ENCODE assay signal across 8 cellular contexts in genomic region chr3:45464336-45464809, GRCh38.
DNase-seq lines count a peak whose midpoint lies in the region; ATAC-seq and TF ChIP-seq lines count a peak whose summit lies in the region.
"Had no signal": no experiment of that assay in that cellular context is flagged by ENCODE, and none has a peak within 500 bp of the region (broad histone marks: within the 10 kb centered on the region; RNA-seq: fewer than 3 reads in every experiment).

No MANE protein-coding gene starts in this region.

- H3K4me1 ChIP-seq in HUES64 (ENCODE audit: insufficient read depth, low read length) (peaks cover 42% of the 10 kb centered on the region), OCI-LY1 (ENCODE audit: insufficient read depth, low read length, severe bottlenecking) (peaks cover 34% of the 10 kb centered on the region), smooth muscle cell (ENCODE audit: low read depth) (peaks cover 18% of the 10 kb centered on the region)
- H3K4me1 ChIP-seq: tibial artery had no signal

- no peak for TF ChIP-seq RAD21 in neural cell (conservative IDR thresholded peaks at IDR 0.05)

- H4K20me1 ChIP-seq in OCI-LY1 (ENCODE audit: insufficient read depth, low read length) = no peaks in the 10 kb centered on the region
- no peaks in the 10 kb centered on the region for H4K20me1 ChIP-seq in neural cell (ENCODE audit: insufficient read depth)
- peaks cover 32% of the 10 kb centered on the region for H4K20me1 ChIP-seq in smooth muscle cell (ENCODE audit: low read depth)

- no peak overlapping the region for H3K9ac ChIP-seq in HUES64 (ENCODE audit: low read depth, low read length)
- H3K9ac ChIP-seq in OCI-LY1 (ENCODE audit: low read length) = peak overlapping the region; percentile 32; the same call in 1 of the 2 replicates
- peak overlapping the region; percentile 9 for H3K9ac ChIP-seq in neural cell (ENCODE audit: low read length)
- no peak overlapping the region for H3K9ac ChIP-seq in smooth muscle cell (ENCODE audit: low read depth)

- H3K9me3 Mint-ChIP-seq in dendritic cell treated with granulocyte-macrophage colony-stimulating factor and Interleukin-4, amounts not matched to agents 40 ng/mL and 50 ng/mL, for 4 days = no peaks in the 10 kb centered on the region

- 29% methylated on average over 6 of the region's 6 CpGs for WGBS in HUES64
- WGBS in smooth muscle cell (ENCODE audit: low lambda C conversion rate) = 50% methylated on average over 6 of the region's 6 CpGs

- TF ChIP-seq CTCF in OCI-LY1 (IDR thresholded peaks at IDR 0.05; ENCODE audit: low read length) (no peak), neural cell (IDR thresholded peaks at IDR 0.05; ENCODE audit: poor library complexity, severe bottlenecking) (no peak), smooth muscle cell (IDR thresholded peaks at IDR 0.05; ENCODE audit: borderline replicate concordance, insufficient read depth, poor library complexity, severe bottlenecking) (no peak)

- intact Hi-C loops in dendritic cell treated with granulocyte-macrophage colony-stimulating factor and Interleukin-4, amounts not matched to agents 40 ng/mL and 50 ng/mL, for 4 days (cut with micrococcal nuclease) = no loop called here

- H3K4me3 ChIP-seq in HUES64 (ENCODE audit: low read length) (no peak overlapping the region), OCI-LY1 (ENCODE audit: low read depth, low read length, poor library complexity, severe bottlenecking) (peak overlapping the region; percentile 0), neural cell (ENCODE audit: low read length) (no peak overlapping the region), smooth muscle cell (no peak overlapping the region)
- H3K4me3 ChIP-seq: tibial artery had no signal

- no peak for DNase-seq in smooth muscle cell (lab: John Stamatoyannopoulos, UW; ENCODE audit: unreplicated experiment)
- no peak for DNase-seq in DMS 273 treated with DMSO at 0.1 percent for 48 hours (lab: John Stamatoyannopoulos, UW)

- H3K4me1 Mint-ChIP-seq in dendritic cell treated with granulocyte-macrophage colony-stimulating factor and Interleukin-4, amounts not matched to agents 40 ng/mL and 50 ng/mL, for 4 days (ENCODE audit: low read depth) = peaks cover 33% of the 10 kb centered on the region

- no peaks in the 10 kb centered on the region for H3F3A ChIP-seq in OCI-LY1 (ENCODE audit: insufficient read depth, low read length)
- H3F3A ChIP-seq in neural cell (ENCODE audit: insufficient read depth, low read length, poor library complexity, severe bottlenecking) = no peaks in the 10 kb centered on the region
- peaks cover 3% of the 10 kb centered on the region for H3F3A ChIP-seq in smooth muscle cell (ENCODE audit: low read depth)

- no peak overlapping the region for H3K4me3 Mint-ChIP-seq in dendritic cell treated with granulocyte-macrophage colony-stimulating factor and Interleukin-4, amounts not matched to agents 40 ng/mL and 50 ng/mL, for 4 days

- H3K4me2 ChIP-seq in OCI-LY1 (ENCODE audit: low read length) (peak overlapping the region; percentile 41; the same call in 1 of the 2 replicates), neural cell (ENCODE audit: low read length) (no peak overlapping the region), smooth muscle cell (no peak overlapping the region)

- H3K9me2 ChIP-seq in OCI-LY1 (ENCODE audit: low read depth, low read length) (no peaks in the 10 kb centered on the region), neural cell (ENCODE audit: insufficient read depth, low read length) (no peaks in the 10 kb centered on the region)

- H3K27ac Mint-ChIP-seq in dendritic cell treated with granulocyte-macrophage colony-stimulating factor and Interleukin-4, amounts not matched to agents 40 ng/mL and 50 ng/mL, for 4 days = peak overlapping the region; percentile 36

- no peak for ATAC-seq in HG02678 (IDR thresholded peaks at IDR 0.05; ENCODE audit: unreplicated experiment)

- H3K27me3 Mint-ChIP-seq in dendritic cell treated with granulocyte-macrophage colony-stimulating factor and Interleukin-4, amounts not matched to agents 40 ng/mL and 50 ng/mL, for 4 days = no peaks in the 10 kb centered on the region

- H3K9me3 ChIP-seq in HUES64 (ENCODE audit: insufficient read depth, low read depth, low read length) (peaks cover 13% of the 10 kb centered on the region), OCI-LY1 (ENCODE audit: low read length) (no peaks in the 10 kb centered on the region; the same call in 1 of the 2 replicates), neural cell (ENCODE audit: low read length) (no peaks in the 10 kb centered on the region), smooth muscle cell (replicated peaks; ENCODE audit: low read depth) (no peaks in the 10 kb centered on the region)

- H2AFZ ChIP-seq in OCI-LY1 (ENCODE audit: low read length) (no peak overlapping the region), neural cell (ENCODE audit: low read depth, low read length) (no peak overlapping the region), smooth muscle cell (ENCODE audit: low read depth) (no peak overlapping the region)

- H3K36me3 ChIP-seq in HUES64 (ENCODE audit: insufficient read depth, low read length) (peaks cover 34% of the 10 kb centered on the region), OCI-LY1 (ENCODE audit: insufficient read depth, low read length) (peaks cover 24% of the 10 kb centered on the region), neural cell (ENCODE audit: insufficient read depth, low read length) (no peaks in the 10 kb centered on the region), smooth muscle cell (ENCODE audit: low read depth) (peaks cover 15% of the 10 kb centered on the region)

- H3K27me3 ChIP-seq in HUES64 (ENCODE audit: insufficient read depth, low read length) = no peaks in the 10 kb centered on the region
- H3K27me3 ChIP-seq in OCI-LY1 (ENCODE audit: insufficient read depth, low read length) = no peaks in the 10 kb centered on the region
- H3K27me3 ChIP-seq in neural cell (ENCODE audit: insufficient read depth, low read depth, low read length) = no peaks in the 10 kb centered on the region
- H3K27me3 ChIP-seq in smooth muscle cell (ENCODE audit: low read depth) = no peaks in the 10 kb centered on the region
- H3K27me3 ChIP-seq: tibial artery had no signal

- no peaks in the 10 kb centered on the region for H3K79me2 ChIP-seq in OCI-LY1 (ENCODE audit: insufficient read depth, low read length)
- no peaks in the 10 kb centered on the region for H3K79me2 ChIP-seq in neural cell (replicated peaks; ENCODE audit: insufficient read depth, low read length)
- no peaks in the 10 kb centered on the region for H3K79me2 ChIP-seq in smooth muscle cell (ENCODE audit: low read depth)

- H3K27ac ChIP-seq in HUES64 (ENCODE audit: low read depth, low read length) (peak overlapping the region; percentile 12), OCI-LY1 (ENCODE audit: low read depth, low read length, poor library complexity, severe bottlenecking) (peak overlapping the region; percentile 87), neural cell (ENCODE audit: low read length) (no peak overlapping the region), smooth muscle cell (ENCODE audit: low read depth) (no peak overlapping the region)
- H3K27ac ChIP-seq: tibial artery had no signal

- peak; percentile 24 for TF ChIP-seq EP300 in neural cell (conservative IDR thresholded peaks at IDR 0.05; ENCODE audit: poor library complexity, severe bottlenecking)

- H3K36me3 Mint-ChIP-seq in dendritic cell treated with granulocyte-macrophage colony-stimulating factor and Interleukin-4, amounts not matched to agents 40 ng/mL and 50 ng/mL, for 4 days (ENCODE audit: low read depth) = peaks cover 24% of the 10 kb centered on the region

TF ChIP-seq in neural cell, 6 proteins besides CTCF, POLR2A, EP300 and RAD21:
- TF ChIP-seq, protein P1, sequence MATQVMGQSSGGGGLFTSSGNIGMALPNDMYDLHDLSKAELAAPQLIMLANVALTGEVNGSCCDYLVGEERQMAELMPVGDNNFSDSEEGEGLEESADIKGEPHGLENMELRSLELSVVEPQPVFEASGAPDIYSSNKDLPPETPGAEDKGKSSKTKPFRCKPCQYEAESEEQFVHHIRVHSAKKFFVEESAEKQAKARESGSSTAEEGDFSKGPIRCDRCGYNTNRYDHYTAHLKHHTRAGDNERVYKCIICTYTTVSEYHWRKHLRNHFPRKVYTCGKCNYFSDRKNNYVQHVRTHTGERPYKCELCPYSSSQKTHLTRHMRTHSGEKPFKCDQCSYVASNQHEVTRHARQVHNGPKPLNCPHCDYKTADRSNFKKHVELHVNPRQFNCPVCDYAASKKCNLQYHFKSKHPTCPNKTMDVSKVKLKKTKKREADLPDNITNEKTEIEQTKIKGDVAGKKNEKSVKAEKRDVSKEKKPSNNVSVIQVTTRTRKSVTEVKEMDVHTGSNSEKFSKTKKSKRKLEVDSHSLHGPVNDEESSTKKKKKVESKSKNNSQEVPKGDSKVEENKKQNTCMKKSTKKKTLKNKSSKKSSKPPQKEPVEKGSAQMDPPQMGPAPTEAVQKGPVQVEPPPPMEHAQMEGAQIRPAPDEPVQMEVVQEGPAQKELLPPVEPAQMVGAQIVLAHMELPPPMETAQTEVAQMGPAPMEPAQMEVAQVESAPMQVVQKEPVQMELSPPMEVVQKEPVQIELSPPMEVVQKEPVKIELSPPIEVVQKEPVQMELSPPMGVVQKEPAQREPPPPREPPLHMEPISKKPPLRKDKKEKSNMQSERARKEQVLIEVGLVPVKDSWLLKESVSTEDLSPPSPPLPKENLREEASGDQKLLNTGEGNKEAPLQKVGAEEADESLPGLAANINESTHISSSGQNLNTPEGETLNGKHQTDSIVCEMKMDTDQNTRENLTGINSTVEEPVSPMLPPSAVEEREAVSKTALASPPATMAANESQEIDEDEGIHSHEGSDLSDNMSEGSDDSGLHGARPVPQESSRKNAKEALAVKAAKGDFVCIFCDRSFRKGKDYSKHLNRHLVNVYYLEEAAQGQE (IDR thresholded peaks at IDR 0.05; ENCODE audit: borderline replicate concordance) = no peak
- TF ChIP-seq EZH2 (IDR thresholded peaks at IDR 0.05; ENCODE audit: borderline replicate concordance, insufficient read depth, low read length, poor library complexity, severe bottlenecking) (no peak), SMC3 (conservative IDR thresholded peaks at IDR 0.05; ENCODE audit: poor library complexity) (no peak), MXI1 (conservative IDR thresholded peaks at IDR 0.05; ENCODE audit: poor library complexity, severe bottlenecking) (no peak), TAF1 (IDR thresholded peaks at IDR 0.05; ENCODE audit: low read depth) (no peak), POLR2AphosphoS5 (IDR thresholded peaks at IDR 0.05) (no peak)

Comparison
In these comparisons a context has a peak if more than half of its experiments do, and no peak if none do; other contexts are left out.
1. H3K27ac ChIP-seq: peak in HUES64 (single experiment) and OCI-LY1 (single experiment); none in neural cell (single experiment) and smooth muscle cell (single experiment).
2. H3K9ac ChIP-seq: peak in OCI-LY1 (single experiment) and neural cell (single experiment); none in HUES64 (single experiment) and smooth muscle cell (single experiment).